In genomic region chr12:110583137-110584059, GRCh38 we compare ENCODE assay signal across 1 cellular context.
TF ChIP-seq lines count a peak whose summit lies in the region.

Gene PPTC7, minus strand, starts transcription at chr12:110583318. Its CDS starts 287 bp downstream, at chr12:110583031.

TF ChIP-seq in K562, 482 proteins besides CTCF, POLR2A, EP300 and RAD21 (continued from another document and continues in another):
- TF ChIP-seq CXXC5 (CRISPR knock-in tag; IDR thresholded peaks at IDR 0.05) (peak; percentile 79), PTBP1 (IDR thresholded peaks at IDR 0.05; ENCODE audit: low read depth, low read length) (no peak), GABPA (tag; conservative IDR thresholded peaks at IDR 0.05; ENCODE audit: low read depth) (peak; percentile 69), ZNF507 (tag; conservative IDR thresholded peaks at IDR 0.05) (no peak), ZNF655 (CRISPR knock-in tag; IDR thresholded peaks at IDR 0.05) (no peak), PML (IDR thresholded peaks at IDR 0.05; ENCODE audit: low read length) (0 out of 2 replicates have a peak, but pooled peaks have one; percentile 36), CREB5 (CRISPR knock-in tag; IDR thresholded peaks at IDR 0.05) (no peak), CBX5 (IDR thresholded peaks at IDR 0.05; ENCODE audit: borderline replicate concordance, low read depth) (no peak), GATAD2B (IDR thresholded peaks at IDR 0.05; ENCODE audit: borderline replicate concordance) (no peak), MYBL2 (IDR thresholded peaks at IDR 0.05; ENCODE audit: low read depth) (no peak), MYBL2 (CRISPR knock-in tag; IDR thresholded peaks at IDR 0.05; ENCODE audit: borderline replicate concordance) (no peak), ZNF175 (CRISPR knock-in tag; IDR thresholded peaks at IDR 0.05; ENCODE audit: low read depth) (no peak), FOXK1 (CRISPR knock-in tag; IDR thresholded peaks at IDR 0.05; ENCODE audit: borderline replicate concordance) (no peak), ZNF408 (CRISPR knock-in tag; IDR thresholded peaks at IDR 0.05; ENCODE audit: low read depth) (no peak), ZNF41 (CRISPR knock-in tag; conservative IDR thresholded peaks at IDR 0.05) (no peak), ETS2 (tag; IDR thresholded peaks at IDR 0.05; ENCODE audit: borderline replicate concordance, poor library complexity, severe bottlenecking) (no peak), ZBTB7A (IDR thresholded peaks at IDR 0.05; ENCODE audit: borderline replicate concordance, control insufficient read depth, low read depth, low read length) (no peak; the same call in 1 of the 2 replicates), MCM7 (IDR thresholded peaks at IDR 0.05) (no peak), SMAD4 (CRISPR knock-in tag; conservative IDR thresholded peaks at IDR 0.05) (peak; percentile 59), ETV1 (tag; conservative IDR thresholded peaks at IDR 0.05; ENCODE audit: low read depth) (no peak), ZNF354B (CRISPR knock-in tag; IDR thresholded peaks at IDR 0.05) (no peak), CREB1 (IDR thresholded peaks at IDR 0.05) (0 out of 2 replicates have a peak, but pooled peaks have one; percentile 23), CREB1 (CRISPR knock-in tag; IDR thresholded peaks at IDR 0.05) (no peak), RBM15 (IDR thresholded peaks at IDR 0.05; ENCODE audit: insufficient read depth, low read length) (no peak), MAFF (IDR thresholded peaks at IDR 0.05; ENCODE audit: low read length) (no peak), HNRNPL (IDR thresholded peaks at IDR 0.05; ENCODE audit: low read depth, low read length) (no peak), ARID1B (IDR thresholded peaks at IDR 0.05) (peak; percentile 75), PPARD (CRISPR knock-in tag; IDR thresholded peaks at IDR 0.05) (no peak), MTA2 (IDR thresholded peaks at IDR 0.05; ENCODE audit: low read depth) (0 out of 2 replicates have a peak, but pooled peaks have one; percentile 19), CHD1 (IDR thresholded peaks at IDR 0.05; ENCODE audit: low read length) (no peak), ATF1 (CRISPR knock-in tag; IDR thresholded peaks at IDR 0.05) (no peak), ATF1 (tag; IDR thresholded peaks at IDR 0.05) (peak; percentile 15), ZNF445 (CRISPR knock-in tag; IDR thresholded peaks at IDR 0.05; ENCODE audit: low read depth) (no peak), FOXP4 (CRISPR knock-in tag; IDR thresholded peaks at IDR 0.05; ENCODE audit: borderline replicate concordance) (no peak), ZBTB5 (IDR thresholded peaks at IDR 0.05) (no peak), TRIM25 (IDR thresholded peaks at IDR 0.05; ENCODE audit: borderline replicate concordance) (no peak), DNMT1 (IDR thresholded peaks at IDR 0.05) (no peak)
- TF ChIP-seq, protein P1, sequence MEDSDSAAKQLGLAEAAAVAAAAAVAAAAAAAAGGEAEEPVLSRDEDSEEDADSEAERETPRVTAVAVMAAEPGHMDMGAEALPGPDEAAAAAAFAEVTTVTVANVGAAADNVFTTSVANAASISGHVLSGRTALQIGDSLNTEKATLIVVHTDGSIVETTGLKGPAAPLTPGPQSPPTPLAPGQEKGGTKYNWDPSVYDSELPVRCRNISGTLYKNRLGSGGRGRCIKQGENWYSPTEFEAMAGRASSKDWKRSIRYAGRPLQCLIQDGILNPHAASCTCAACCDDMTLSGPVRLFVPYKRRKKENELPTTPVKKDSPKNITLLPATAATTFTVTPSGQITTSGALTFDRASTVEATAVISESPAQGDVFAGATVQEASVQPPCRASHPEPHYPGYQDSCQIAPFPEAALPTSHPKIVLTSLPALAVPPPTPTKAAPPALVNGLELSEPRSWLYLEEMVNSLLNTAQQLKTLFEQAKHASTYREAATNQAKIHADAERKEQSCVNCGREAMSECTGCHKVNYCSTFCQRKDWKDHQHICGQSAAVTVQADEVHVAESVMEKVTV (CRISPR knock-in tag; IDR thresholded peaks at IDR 0.05) = no peak
- TF ChIP-seq, protein P2, sequence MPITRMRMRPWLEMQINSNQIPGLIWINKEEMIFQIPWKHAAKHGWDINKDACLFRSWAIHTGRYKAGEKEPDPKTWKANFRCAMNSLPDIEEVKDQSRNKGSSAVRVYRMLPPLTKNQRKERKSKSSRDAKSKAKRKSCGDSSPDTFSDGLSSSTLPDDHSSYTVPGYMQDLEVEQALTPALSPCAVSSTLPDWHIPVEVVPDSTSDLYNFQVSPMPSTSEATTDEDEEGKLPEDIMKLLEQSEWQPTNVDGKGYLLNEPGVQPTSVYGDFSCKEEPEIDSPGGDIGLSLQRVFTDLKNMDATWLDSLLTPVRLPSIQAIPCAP (CRISPR knock-in tag; IDR thresholded peaks at IDR 0.05; ENCODE audit: borderline replicate concordance) = no peak
- TF ChIP-seq, protein P3, sequence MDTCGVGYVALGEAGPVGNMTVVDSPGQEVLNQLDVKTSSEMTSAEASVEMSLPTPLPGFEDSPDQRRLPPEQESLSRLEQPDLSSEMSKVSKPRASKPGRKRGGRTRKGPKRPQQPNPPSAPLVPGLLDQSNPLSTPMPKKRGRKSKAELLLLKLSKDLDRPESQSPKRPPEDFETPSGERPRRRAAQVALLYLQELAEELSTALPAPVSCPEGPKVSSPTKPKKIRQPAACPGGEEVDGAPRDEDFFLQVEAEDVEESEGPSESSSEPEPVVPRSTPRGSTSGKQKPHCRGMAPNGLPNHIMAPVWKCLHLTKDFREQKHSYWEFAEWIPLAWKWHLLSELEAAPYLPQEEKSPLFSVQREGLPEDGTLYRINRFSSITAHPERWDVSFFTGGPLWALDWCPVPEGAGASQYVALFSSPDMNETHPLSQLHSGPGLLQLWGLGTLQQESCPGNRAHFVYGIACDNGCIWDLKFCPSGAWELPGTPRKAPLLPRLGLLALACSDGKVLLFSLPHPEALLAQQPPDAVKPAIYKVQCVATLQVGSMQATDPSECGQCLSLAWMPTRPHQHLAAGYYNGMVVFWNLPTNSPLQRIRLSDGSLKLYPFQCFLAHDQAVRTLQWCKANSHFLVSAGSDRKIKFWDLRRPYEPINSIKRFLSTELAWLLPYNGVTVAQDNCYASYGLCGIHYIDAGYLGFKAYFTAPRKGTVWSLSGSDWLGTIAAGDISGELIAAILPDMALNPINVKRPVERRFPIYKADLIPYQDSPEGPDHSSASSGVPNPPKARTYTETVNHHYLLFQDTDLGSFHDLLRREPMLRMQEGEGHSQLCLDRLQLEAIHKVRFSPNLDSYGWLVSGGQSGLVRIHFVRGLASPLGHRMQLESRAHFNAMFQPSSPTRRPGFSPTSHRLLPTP (IDR thresholded peaks at IDR 0.05; ENCODE audit: borderline replicate concordance, extremely low read depth, insufficient read length) = no peak
- TF ChIP-seq, protein P4, sequence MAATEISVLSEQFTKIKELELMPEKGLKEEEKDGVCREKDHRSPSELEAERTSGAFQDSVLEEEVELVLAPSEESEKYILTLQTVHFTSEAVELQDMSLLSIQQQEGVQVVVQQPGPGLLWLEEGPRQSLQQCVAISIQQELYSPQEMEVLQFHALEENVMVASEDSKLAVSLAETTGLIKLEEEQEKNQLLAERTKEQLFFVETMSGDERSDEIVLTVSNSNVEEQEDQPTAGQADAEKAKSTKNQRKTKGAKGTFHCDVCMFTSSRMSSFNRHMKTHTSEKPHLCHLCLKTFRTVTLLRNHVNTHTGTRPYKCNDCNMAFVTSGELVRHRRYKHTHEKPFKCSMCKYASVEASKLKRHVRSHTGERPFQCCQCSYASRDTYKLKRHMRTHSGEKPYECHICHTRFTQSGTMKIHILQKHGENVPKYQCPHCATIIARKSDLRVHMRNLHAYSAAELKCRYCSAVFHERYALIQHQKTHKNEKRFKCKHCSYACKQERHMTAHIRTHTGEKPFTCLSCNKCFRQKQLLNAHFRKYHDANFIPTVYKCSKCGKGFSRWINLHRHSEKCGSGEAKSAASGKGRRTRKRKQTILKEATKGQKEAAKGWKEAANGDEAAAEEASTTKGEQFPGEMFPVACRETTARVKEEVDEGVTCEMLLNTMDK (IDR thresholded peaks at IDR 0.05; ENCODE audit: borderline replicate concordance, insufficient read depth, low read depth, low read length, poor library complexity, severe bottlenecking) = no peak
- TF ChIP-seq, protein P5, sequence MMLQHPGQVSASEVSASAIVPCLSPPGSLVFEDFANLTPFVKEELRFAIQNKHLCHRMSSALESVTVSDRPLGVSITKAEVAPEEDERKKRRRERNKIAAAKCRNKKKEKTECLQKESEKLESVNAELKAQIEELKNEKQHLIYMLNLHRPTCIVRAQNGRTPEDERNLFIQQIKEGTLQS (IDR thresholded peaks at IDR 0.05) = no peak
- TF ChIP-seq, protein P5 (CRISPR knock-in tag; conservative IDR thresholded peaks at IDR 0.05) = 0 out of 2 replicates have a peak, but pooled peaks have one; percentile 64
- TF ChIP-seq, protein P6, sequence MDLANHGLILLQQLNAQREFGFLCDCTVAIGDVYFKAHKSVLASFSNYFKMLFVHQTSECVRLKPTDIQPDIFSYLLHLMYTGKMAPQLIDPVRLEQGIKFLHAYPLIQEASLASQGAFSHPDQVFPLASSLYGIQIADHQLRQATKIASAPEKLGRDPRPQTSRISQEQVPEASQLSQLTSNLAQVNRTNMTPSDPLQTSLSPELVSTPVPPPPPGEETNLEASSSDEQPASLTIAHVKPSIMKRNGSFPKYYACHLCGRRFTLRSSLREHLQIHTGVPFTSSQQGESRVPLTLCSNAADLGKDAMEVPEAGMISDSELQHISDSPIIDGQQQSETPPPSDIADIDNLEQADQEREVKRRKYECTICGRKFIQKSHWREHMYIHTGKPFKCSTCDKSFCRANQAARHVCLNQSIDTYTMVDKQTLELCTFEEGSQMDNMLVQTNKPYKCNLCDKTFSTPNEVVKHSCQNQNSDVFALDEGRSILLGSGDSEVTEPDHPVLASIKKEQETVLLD (IDR thresholded peaks at IDR 0.05) = peak; percentile 88
